Comparison of ENCODE assay signal across 8 cellular contexts in genomic region chr14:44896275-44897040, GRCh38.
A peak's percentile ranks its signal among the peaks of the same experiment; 100 is the strongest.
DNase-seq lines count a peak whose midpoint lies in the region; ATAC-seq, FAIRE-seq and TF ChIP-seq lines count a peak whose summit lies in the region.

No MANE protein-coding gene starts in this region.

- CTCF ChIA-PET in endothelial cell of umbilical vein (lab: Charles Lee): interaction anchor here (0.6 to 1.4 kb wide), 3 partner anchors 12 to 372 kb away, joined by 3 to 8 read pairs (median 4); no protein-coding TSS in a partner anchor

- no peak for TF ChIP-seq POLR2A in endothelial cell of umbilical vein (IDR thresholded peaks at IDR 0.05; ENCODE audit: low read depth, low read length)

- peak overlapping the region; percentile 2 for H2AFZ ChIP-seq in endothelial cell of umbilical vein (ENCODE audit: low read depth, low read length)

- H3K4me2 ChIP-seq in endothelial cell of umbilical vein (ENCODE audit: insufficient read depth, low read length): peak overlapping the region; percentile 30

- H3K27me3 ChIP-seq in endothelial cell of umbilical vein (ENCODE audit: control insufficient read depth in 2 of 2, insufficient read depth in 2 of 2, low read length in 2 of 2): no peaks in the 10 kb centered on the region
- H3K27me3 ChIP-seq in skeletal muscle tissue (ENCODE audit: control insufficient read depth in 3 of 3, insufficient read depth in 3 of 3, low read length in 3 of 3): no peaks in the 10 kb centered on the region

- TSS peak; percentile 59 for BruUV-seq in endothelial cell of umbilical vein (replicated peaks; lab: Mats Ljungman, UMichigan)

- no peaks in the 10 kb centered on the region for H3K9me3 ChIP-seq in endothelial cell of umbilical vein (replicated peaks; ENCODE audit: control insufficient read depth, insufficient read depth, low read length)
- H3K9me3 ChIP-seq in skeletal muscle tissue (ENCODE audit: control insufficient read depth in 3 of 3, low read length in 3 of 3): no peaks in the 10 kb centered on the region

- H3K4me1 ChIP-seq in endothelial cell of umbilical vein (ENCODE audit: control insufficient read depth, extremely low read depth, insufficient read depth, low read length) (peaks cover 12% of the 10 kb centered on the region), skeletal muscle tissue (ENCODE audit: control insufficient read depth in 3 of 3, insufficient read depth in 3 of 3, low read length in 3 of 3) (peaks cover 3 to 11% (median 7%) of the 10 kb centered on the region in 3 donors)

- H4K20me1 ChIP-seq in endothelial cell of umbilical vein (replicated peaks; ENCODE audit: control insufficient read depth, extremely low read depth, insufficient read depth, low read length): no peaks in the 10 kb centered on the region

- H3K27ac ChIP-seq in endothelial cell of umbilical vein (ENCODE audit: insufficient read depth, low read depth, low read length): no peak overlapping the region
- H3K27ac ChIP-seq in skeletal muscle tissue (ENCODE audit: low read depth, low read length): peak overlapping the region; percentile 97

- no peaks in the 10 kb centered on the region for H3K79me2 ChIP-seq in endothelial cell of umbilical vein (ENCODE audit: control insufficient read depth, insufficient read depth, low read length)

- DNase-seq in LNCaP clone FGC (ENCODE audit: low read depth) (no peak), endothelial cell of umbilical vein (ENCODE audit: low read depth, low spot score) (no peak), NCI-H1092 (lab: John Stamatoyannopoulos, UW) (no peak), Kasumi-1 (lab: John Stamatoyannopoulos, UW) (no peak)

- TF ChIP-seq CTCF in LNCaP clone FGC (IDR thresholded peaks at IDR 0.05; ENCODE audit: control insufficient read depth, extremely low read depth, insufficient read depth) (no peak), endothelial cell of umbilical vein (IDR thresholded peaks at IDR 0.05; ENCODE audit: extremely low read depth in 1 of 2, insufficient read depth in 1 of 2, low read depth in 1 of 2, low read length in 2 of 2) (no peak)

- peak; percentile 16 for ATAC-seq in GM19395 (IDR thresholded peaks at IDR 0.05; ENCODE audit: unreplicated experiment)
- ATAC-seq in HG02970 (IDR thresholded peaks at IDR 0.05; ENCODE audit: low FRiP score, unreplicated experiment): no peak
- ATAC-seq in HG03280 (IDR thresholded peaks at IDR 0.05; ENCODE audit: unreplicated experiment): no peak

- FAIRE-seq in endothelial cell of umbilical vein (lab: Jason Lieb, UNC): no peak

- POLR2A ChIA-PET in endothelial cell of umbilical vein (lab: Charles Lee): interaction anchor here (0.7 to 1.0 kb wide), 2 partner anchors 65 to 360 kb away, joined by 5 to 7 read pairs; partner anchors contain the start of genes KLHL28 and TOGARAM1

- no peak overlapping the region for H3K9ac ChIP-seq in endothelial cell of umbilical vein (replicated peaks; ENCODE audit: extremely low read depth, insufficient read depth, low read length)
- no peak overlapping the region for H3K9ac ChIP-seq in skeletal muscle tissue (ENCODE audit: low read depth in 1 of 3, low read length in 3 of 3)

- H3K4me3 ChIP-seq in LNCaP clone FGC (ENCODE audit: low read depth, low read length) (peak overlapping the region; percentile 76; the same call in 1 of the 2 replicates), endothelial cell of umbilical vein (replicated peaks in 1 of 3; ENCODE audit: insufficient read depth in 1 of 3, low read depth in 1 of 3, low read length in 3 of 3) (peak overlapping the region in 1 of 3 experiments; percentile 15), skeletal muscle tissue (ENCODE audit: low read length in 3 of 3) (peak overlapping the region; percentile 0 to 50 (median 23))

- intact Hi-C loops in endothelial cell of umbilical vein (cut with micrococcal nuclease): loop anchor here (1.0 to 5.0 kb wide), 4 partner anchors 65 to 357 kb away; partner anchors contain the start of genes FKBP3, KLHL28, MIS18BP1 and PRPF39

- dilution Hi-C loops in endothelial cell of umbilical vein (cut with MboI; ENCODE audit: extremely low pct_ligation_motif_present, low sequenced_read_pairs): no loop called here

- no peaks in the 10 kb centered on the region for H3K9me1 ChIP-seq in endothelial cell of umbilical vein (replicated peaks; ENCODE audit: control insufficient read depth, extremely low read depth, insufficient read depth, low read length)

- H3K36me3 ChIP-seq in endothelial cell of umbilical vein (ENCODE audit: control insufficient read depth in 2 of 2, extremely low read depth in 1 of 2, insufficient read depth in 2 of 2, low read length in 2 of 2) (no peaks in the 10 kb centered on the region), skeletal muscle tissue (ENCODE audit: control insufficient read depth in 3 of 3, insufficient read depth in 3 of 3, low read length in 3 of 3) (no peaks in the 10 kb centered on the region)

TF ChIP-seq in endothelial cell of umbilical vein, 7 proteins besides CTCF, POLR2A, EP300 and RAD21:
- TF ChIP-seq MYC (IDR thresholded peaks at IDR 0.05; ENCODE audit: low read depth, low read length): no peak
- TF ChIP-seq GATA2 (IDR thresholded peaks at IDR 0.05; ENCODE audit: insufficient read depth, insufficient read length, low read depth, low read length): no peak
- no peak for TF ChIP-seq POLR2AphosphoS5 (IDR thresholded peaks at IDR 0.05; ENCODE audit: insufficient read depth, low read depth, low read length)
- no peak for TF ChIP-seq EZH2 (IDR thresholded peaks at IDR 0.05; ENCODE audit: borderline replicate concordance, low read depth, low read length, severe bottlenecking)
- TF ChIP-seq JUN (IDR thresholded peaks at IDR 0.05; ENCODE audit: borderline replicate concordance, insufficient read depth, insufficient read length, low read depth): no peak
- TF ChIP-seq, protein P1, sequence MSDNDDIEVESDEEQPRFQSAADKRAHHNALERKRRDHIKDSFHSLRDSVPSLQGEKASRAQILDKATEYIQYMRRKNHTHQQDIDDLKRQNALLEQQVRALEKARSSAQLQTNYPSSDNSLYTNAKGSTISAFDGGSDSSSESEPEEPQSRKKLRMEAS (IDR thresholded peaks at IDR 0.05; ENCODE audit: insufficient read depth, insufficient read length): no peak
- TF ChIP-seq FOS (IDR thresholded peaks at IDR 0.05; ENCODE audit: borderline replicate concordance, insufficient read depth, low read length): no peak
